In the genomic region with DNA sequence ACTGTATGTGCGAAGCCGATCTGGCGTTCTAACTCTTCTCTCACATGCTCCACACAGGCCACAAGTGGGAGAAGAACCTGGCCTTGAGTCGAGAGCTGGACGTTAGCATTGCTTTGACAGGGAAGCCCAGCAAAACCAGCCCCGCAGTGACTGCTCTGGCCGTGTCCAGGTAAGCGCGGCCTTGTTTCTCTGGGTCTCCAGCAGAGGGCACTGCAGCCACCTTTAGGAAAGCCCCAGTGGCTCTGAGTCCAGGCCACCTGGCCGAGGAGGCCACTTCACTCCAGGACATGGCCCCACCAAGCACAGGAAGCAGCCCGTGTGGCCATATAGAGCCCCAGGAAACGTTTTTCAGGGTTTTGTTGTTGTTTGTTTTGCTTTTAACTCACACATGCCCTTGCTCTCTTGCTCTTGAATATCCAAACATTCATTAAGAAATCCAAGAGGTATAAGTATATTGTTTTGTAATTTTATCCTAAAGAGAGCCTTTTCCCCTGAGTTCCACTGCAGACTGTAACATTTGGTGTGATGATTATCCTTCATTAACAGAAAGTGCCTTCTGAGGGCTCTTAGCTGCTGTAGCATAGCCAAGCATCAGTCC, we compare ENCODE assay signal across 9 cellular contexts. TPM values are rescaled to one million over a fixed set of nuclear protein-coding genes. Genes with fewer than 3 reads are reported as not detected.
DNase-seq lines count a peak whose midpoint lies in the region; ATAC-seq and TF ChIP-seq lines count a peak whose summit lies in the region.
"Had no signal": no experiment of that assay in that cellular context is flagged by ENCODE, and none has a peak within 500 bp of the region (broad histone marks: within the 10 kb centered on the region; RNA-seq: fewer than 3 reads in every experiment).

No MANE protein-coding gene starts in this region.

- H3K36me3 ChIP-seq in MG63 (no peaks in the 10 kb centered on the region), upper lobe of left lung (no peaks in the 10 kb centered on the region)

- H3K9me3 ChIP-seq in MG63, result no peaks in the 10 kb centered on the region
- no peaks in the 10 kb centered on the region for H3K9me3 ChIP-seq in upper lobe of left lung

- TF ChIP-seq EP300 in upper lobe of left lung (IDR thresholded peaks at IDR 0.05), result no peak

- H3K4me3 ChIP-seq in MG63 (no peak overlapping the region), upper lobe of left lung (no peak overlapping the region)

- no peak overlapping the region for H3K27ac ChIP-seq in upper lobe of left lung

- peak; percentile 56 for DNase-seq in activated CD4-positive, CD25-positive, alpha-beta regulatory T cell treated with anti-CD3 and anti-CD28 coated beads, Interleukin-2, amount 50 U/mL, for 72 hours
- no peak for DNase-seq in activated CD4-positive, CD25-positive, alpha-beta regulatory T cell (lab: John Stamatoyannopoulos, UW)
- DNase-seq in MG63 (peak; percentile 32), erythroblast (lab: John Stamatoyannopoulos, UW) (peak; percentile 18 to 49), myocyte (ENCODE audit: low read depth) (peak; percentile 55), upper lobe of left lung (peak in 1 of 2 donors; percentile 77), kidney glomerular epithelial cell (lab: John Stamatoyannopoulos, UW) (no peak)
- DNase-seq in activated CD4-positive, alpha-beta T cell treated with anti-CD3 and anti-CD28 coated beads, Interleukin-2, amount 50 U/mL, for 4 hours, result peak; percentile 5 to 6

- TF ChIP-seq CTCF in upper lobe of left lung (IDR thresholded peaks at IDR 0.05), result peak; percentile 70 to 81 (median 78)

- TF ChIP-seq POLR2A in erythroblast (IDR thresholded peaks at IDR 0.05; ENCODE audit: low read length) (no peak), upper lobe of left lung (IDR thresholded peaks at IDR 0.05) (no peak)

- peak; percentile 75 to 77 for ATAC-seq in upper lobe of left lung (ENCODE audit: low FRiP score in 2 of 2)

- peaks cover 0 to 7% (median 0%) of the 10 kb centered on the region in 4 donors for H3K4me1 ChIP-seq in upper lobe of left lung

- H3K27me3 ChIP-seq in MG63, result no peaks in the 10 kb centered on the region
- no peaks in the 10 kb centered on the region for H3K27me3 ChIP-seq in upper lobe of left lung

- WGBS in upper lobe of left lung, 2 donors, result 32 to 35% methylated on average over 10 to 12 of the region's 12 CpGs

RNA-seq across cellular contexts. Expression of gene LRRC18, which starts 41.8 kb away (rescaled TPM):
- not detected in 2 replicates for total RNA-seq in MG63 (2014; rRNA removed; shearing (Covaris generic); ENCODE audit: low replicate concordance)
- not detected in 2 replicates for total RNA-seq in myocyte
- polyA plus RNA-seq in myocyte (2012), result not detected
- 10 to 100 TPM in 1 of 6 donors, 1 to 10 TPM in 3, under 1 TPM in 1, not detected in 1; 0.43 to 13.6 (median 2.2) TPM for total RNA-seq in upper lobe of left lung
- total RNA-seq: subcutaneous adipose tissue had no signal

Comparison
In these comparisons a context has a peak if more than half of its experiments do, and no peak if none do; other contexts are left out.
1. DNase-seq: peak in activated CD4-positive, CD25-positive, alpha-beta regulatory T cell treated with anti-CD3 and anti-CD28 coated beads, Interleukin-2, amount 50 U/mL, for 72 hours (single experiment), MG63 (single experiment), activated CD4-positive, alpha-beta T cell treated with anti-CD3 and anti-CD28 coated beads, Interleukin-2, amount 50 U/mL, for 4 hours (2 of 2), erythroblast (2 of 2) and myocyte (single experiment); none in activated CD4-positive, CD25-positive, alpha-beta regulatory T cell (0 of 4) and kidney glomerular epithelial cell (single experiment).